In the genomic region with DNA sequence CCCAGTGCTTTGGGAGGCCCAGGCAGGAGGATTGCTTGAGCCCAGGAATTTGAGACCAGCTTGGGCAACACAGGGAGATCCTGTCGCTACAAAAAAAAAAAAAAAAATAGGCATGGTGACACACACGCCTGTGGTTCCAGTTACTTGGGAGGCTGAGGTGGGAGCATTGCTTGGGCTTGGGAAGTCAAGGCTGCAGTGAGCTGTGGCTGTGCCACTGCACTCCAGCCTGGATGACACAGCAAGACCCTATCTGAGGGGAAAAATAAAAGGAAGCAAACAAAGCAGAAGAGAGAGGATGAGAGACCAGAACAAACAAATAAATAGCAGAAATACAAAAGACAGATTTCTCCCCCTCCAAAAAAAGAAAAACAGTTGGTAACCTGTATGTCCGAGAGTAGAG, we compare ENCODE assay signal across 24 cellular contexts.
"Had no signal": no experiment of that assay in that cellular context is flagged by ENCODE, and none has a peak within 500 bp of the region (broad histone marks: within the 10 kb centered on the region; RNA-seq: fewer than 3 reads in every experiment).

No MANE protein-coding gene starts in this region.

- H3K27me3 Mint-ChIP-seq: activated CD4-positive, alpha-beta memory T cell treated with anti-CD3 and anti-CD28 coated beads, Interleukin-2, amount 10 ng/mL, durations not matched to agents 7 days and 5 days; activated naive CD8-positive, alpha-beta T cell treated with anti-CD3 and anti-CD28 coated beads, Interleukin-2, amount 10 ng/mL, durations not matched to agents 7 days and 5 days; memory B cell; naive thymus-derived CD8-positive, alpha-beta T cell; stimulated activated naive CD8-positive, alpha-beta T cell treated with anti-CD3 and anti-CD28 coated beads, Interleukin-15, Interleukin-2, amounts not matched to agents 100 ng/mL and 50 ng/mL, for 24 hours had no signal

- H3K27me3 ChIP-seq: ovary, right atrium auricular region, thyroid gland, upper lobe of right lung had no signal

- H3K27ac Mint-ChIP-seq: activated CD4-positive, alpha-beta memory T cell treated with anti-CD3 and anti-CD28 coated beads, Interleukin-2, amount 10 ng/mL, durations not matched to agents 7 days and 5 days; activated naive CD8-positive, alpha-beta T cell treated with anti-CD3 and anti-CD28 coated beads, Interleukin-2, amount 10 ng/mL, durations not matched to agents 7 days and 5 days; memory B cell; naive thymus-derived CD8-positive, alpha-beta T cell; stimulated activated naive CD8-positive, alpha-beta T cell treated with anti-CD3 and anti-CD28 coated beads, Interleukin-15, Interleukin-2, amounts not matched to agents 100 ng/mL and 50 ng/mL, for 24 hours had no signal

- H3K36me3 ChIP-seq: ovary had no signal

- H3K4me3 ChIP-seq: ovary, psoas muscle, right atrium auricular region, thyroid gland, upper lobe of right lung had no signal

- ATAC-seq: left colon; naive thymus-derived CD8-positive, alpha-beta T cell; psoas muscle; upper lobe of right lung had no signal

- H3K9me3 ChIP-seq: ovary, psoas muscle, right atrium auricular region, thyroid gland, upper lobe of right lung had no signal

- DNase-seq: activated CD4-positive, alpha-beta memory T cell treated with anti-CD3 and anti-CD28 coated beads, Interleukin-2, amount 10 ng/mL, durations not matched to agents 7 days and 5 days; activated CD4-positive, alpha-beta T cell treated with anti-CD3 and anti-CD28 coated beads for 48 hours; activated CD4-positive, CD25-positive, alpha-beta regulatory T cell; activated naive CD8-positive, alpha-beta T cell treated with anti-CD3 and anti-CD28 coated beads, Interleukin-2, amount 10 ng/mL, durations not matched to agents 7 days and 5 days; amygdala; cerebellar nuclear complex; cortex of kidney; erythroblast; foreskin fibroblast; left colon; naive thymus-derived CD8-positive, alpha-beta T cell; ovary; psoas muscle; stimulated activated CD4-positive, alpha-beta T cell treated with anti-CD3 and anti-CD28 coated beads, Interleukin-4, amount 100 ng/mL, for 4 hours; substantia nigra; T-helper 1 cell; T1000; thyroid gland; upper lobe of right lung had no signal

- H3K4me3 Mint-ChIP-seq: activated CD4-positive, alpha-beta memory T cell treated with anti-CD3 and anti-CD28 coated beads, Interleukin-2, amount 10 ng/mL, durations not matched to agents 7 days and 5 days; activated naive CD8-positive, alpha-beta T cell treated with anti-CD3 and anti-CD28 coated beads, Interleukin-2, amount 10 ng/mL, durations not matched to agents 7 days and 5 days; memory B cell; naive thymus-derived CD8-positive, alpha-beta T cell; stimulated activated naive CD8-positive, alpha-beta T cell treated with anti-CD3 and anti-CD28 coated beads, Interleukin-15, Interleukin-2, amounts not matched to agents 100 ng/mL and 50 ng/mL, for 24 hours had no signal

- H3K27ac ChIP-seq: ovary, psoas muscle, right atrium auricular region, thyroid gland, upper lobe of right lung had no signal

- FAIRE-seq: endometrium, keratinocyte had no signal

- H3K4me1 ChIP-seq: right atrium auricular region, upper lobe of right lung had no signal
